ENCODE assay signal across 35 cellular contexts in the genomic region with DNA sequence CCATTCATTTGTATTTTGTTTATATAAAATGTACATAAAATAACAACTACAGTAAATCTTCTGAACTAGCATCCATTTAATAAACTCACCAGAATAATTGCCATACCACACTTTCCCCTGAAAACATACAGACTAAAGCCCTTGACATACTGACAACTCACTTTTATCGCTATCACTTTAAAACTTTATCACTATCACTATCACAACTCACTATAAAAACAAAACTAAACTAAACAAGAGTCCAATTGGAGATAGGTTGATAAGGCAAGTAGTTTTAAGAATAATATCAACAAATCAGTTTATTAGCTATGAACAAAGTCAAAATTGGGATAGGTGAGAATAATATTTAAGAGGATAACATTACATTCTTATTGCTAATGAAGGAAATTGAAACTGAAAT.
"Had no signal": no experiment of that assay in that cellular context is flagged by ENCODE, and none has a peak within 500 bp of the region (broad histone marks: within the 10 kb centered on the region; RNA-seq: fewer than 3 reads in every experiment).

No MANE protein-coding gene starts in this region.

- DNase-seq: Karpas-422, Kasumi-1, MG63, MM.1S, MV-4-11, NCI-H1048, NCI-H1092, NCI-H1092 treated with DMSO at 0.1 percent for 48 hours, NCI-H1105, NCI-H1105 treated with DMSO at 0.1 percent for 48 hours, NCI-H1417, NCI-H1417 treated with DMSO at 0.1 percent for 48 hours, NCI-H1436, NCI-H1436 treated with DMSO at 0.1 percent for 48 hours, NCI-H146, NCI-H1694, NCI-H1694 treated with DMSO at 0.1 percent for 48 hours, NCI-H187, NCI-H187 treated with DMSO at 0.1 percent for 48 hours, NCI-H1930, NCI-H2029, NCI-H2029 treated with DMSO at 0.1 percent for 48 hours, NCI-H2081, NCI-H2081 treated with DMSO at 0.1 percent for 48 hours, NCI-H2107, NCI-H2171, NCI-H2171 treated with DMSO at 0.1 percent for 48 hours, NCI-H2227 treated with DMSO at 0.1 percent for 48 hours, NCI-H226, NCI-H345, NCI-H446, NCI-H446 treated with DMSO at 0.1 percent for 48 hours, NCI-H510A, NCI-H510A treated with DMSO at 0.1 percent for 48 hours, NCI-H524 had no signal
